In genomic region chr1:11479375-11479979, GRCh38 we compare ENCODE assay signal across 8 cellular contexts. TPM values are rescaled to one million over a fixed set of nuclear protein-coding genes. Genes with fewer than 3 reads are reported as not detected.
DNase-seq lines count a peak whose midpoint lies in the region; ATAC-seq and TF ChIP-seq lines count a peak whose summit lies in the region.

No MANE protein-coding gene starts in this region.

- H4K20me1 ChIP-seq in OCI-LY7 (ENCODE audit: insufficient read depth, low read length) = no peaks in the 10 kb centered on the region

- ATAC-seq in psoas muscle (no peak), GM18861 (IDR thresholded peaks at IDR 0.05; ENCODE audit: unreplicated experiment) (no peak), HG03139 (IDR thresholded peaks at IDR 0.05; ENCODE audit: unreplicated experiment) (no peak)

- CTCF ChIA-PET in OCI-LY7 (lab: Charles Lee; ENCODE audit: unreplicated experiment) = no interaction called here

- H3K36me3 Mint-ChIP-seq in endothelial cell (ENCODE audit: low read depth, unreplicated experiment) (no peaks in the 10 kb centered on the region), HFFc6 (ENCODE audit: low read depth) (no peaks in the 10 kb centered on the region)

- peaks cover 0 to 87% (median 26%) of the 10 kb centered on the region in 3 donors for H3K27me3 ChIP-seq in psoas muscle (ENCODE audit: insufficient read depth in 3 of 3, low read length in 2 of 3)

- POLR2A ChIA-PET in OCI-LY7 (lab: Charles Lee) = no interaction called here

- no peaks in the 10 kb centered on the region for H3K79me2 ChIP-seq in OCI-LY7 (ENCODE audit: insufficient read depth, low read depth, low read length)

- H3K4me3 ChIP-seq in GM08714 (ENCODE audit: low read length) = peak overlapping the region; percentile 59; the same call in 1 of the 2 replicates
- H3K4me3 ChIP-seq in OCI-LY7 (ENCODE audit: low read depth, low read length, poor library complexity, severe bottlenecking) = peak overlapping the region; percentile 70
- peak overlapping the region; percentile 63 for H3K4me3 ChIP-seq in psoas muscle

- no TSS peak for BruUV-seq in OCI-LY7 (replicated peaks; lab: Mats Ljungman, UMichigan)

- no peaks in the 10 kb centered on the region for H3K9me3 Mint-ChIP-seq in endothelial cell (ENCODE audit: unreplicated experiment)
- no peaks in the 10 kb centered on the region; the same call in 1 of the 2 replicates for H3K9me3 Mint-ChIP-seq in HFFc6

- no peaks in the 10 kb centered on the region for H3K9me3 ChIP-seq in OCI-LY7 (ENCODE audit: low read length)
- H3K9me3 ChIP-seq in psoas muscle = no peaks in the 10 kb centered on the region

- H2AFZ ChIP-seq in OCI-LY7 (ENCODE audit: low read length) = peak overlapping the region; percentile 68

- DNase-seq in OCI-LY7 (ENCODE audit: low spot score) (no peak), endothelial cell (ENCODE audit: low spot score) (no peak), psoas muscle (no peak), HFFc6 (no peak), posterior cingulate gyrus (no peak)

- no peak for TF ChIP-seq CTCF in OCI-LY7 (conservative IDR thresholded peaks at IDR 0.05; ENCODE audit: low read length)
- TF ChIP-seq CTCF in endothelial cell (IDR thresholded peaks at IDR 0.05; ENCODE audit: unreplicated experiment) = no peak
- TF ChIP-seq CTCF in psoas muscle (IDR thresholded peaks at IDR 0.05) = no peak
- no peak for TF ChIP-seq CTCF in HFFc6 (IDR thresholded peaks at IDR 0.05)

- H3K27me3 Mint-ChIP-seq in endothelial cell (ENCODE audit: unreplicated experiment) = peaks cover 15% of the 10 kb centered on the region
- peaks cover 22% of the 10 kb centered on the region for H3K27me3 Mint-ChIP-seq in HFFc6 (ENCODE audit: insufficient read depth)

- H3K9me2 ChIP-seq in OCI-LY7 (ENCODE audit: insufficient read depth, low read length) = no peaks in the 10 kb centered on the region

- no peaks in the 10 kb centered on the region for H3K4me1 ChIP-seq in OCI-LY7 (ENCODE audit: insufficient read depth, low read length, poor library complexity, severe bottlenecking)
- peaks cover 5% of the 10 kb centered on the region for H3K4me1 ChIP-seq in psoas muscle

- intact Hi-C loops in OCI-LY7 (cut with micrococcal nuclease; ENCODE audit: unreplicated experiment) = loop anchor here (2.0 kb wide), 1 partner anchor 159 kb away; no protein-coding TSS in a partner anchor
- intact Hi-C loops in psoas muscle (cut with DNase I) = no loop called here
- intact Hi-C loops in posterior cingulate gyrus (cut with DNase I) = loop anchor here (5.0 to 10.0 kb wide), 2 partner anchors 163 to 195 kb away; no protein-coding TSS in a partner anchor

- H3K27ac Mint-ChIP-seq in endothelial cell (ENCODE audit: unreplicated experiment) (no peak overlapping the region), HFFc6 (no peak overlapping the region)

- H3K27ac ChIP-seq in OCI-LY7 (ENCODE audit: low read depth, low read length, poor library complexity, severe bottlenecking) (no peak overlapping the region), psoas muscle (no peak overlapping the region)

- peak overlapping the region; percentile 77 for H3K4me3 Mint-ChIP-seq in endothelial cell (ENCODE audit: unreplicated experiment)
- no peak overlapping the region; the same call in 1 of the 2 replicates for H3K4me3 Mint-ChIP-seq in HFFc6

- 0 to 2% (median 1%) methylated on average over 42 to 52 of the region's 52 CpGs for WGBS in psoas muscle, 3 donors

- peak overlapping the region; percentile 77 for H3K4me2 ChIP-seq in OCI-LY7 (ENCODE audit: low read length)

- H3K36me3 ChIP-seq in OCI-LY7 (ENCODE audit: insufficient read depth, low read length) = no peaks in the 10 kb centered on the region
- H3K36me3 ChIP-seq in psoas muscle (ENCODE audit: insufficient read depth in 1 of 2, low read depth in 1 of 2) = no peaks in the 10 kb centered on the region

- peaks cover 6% of the 10 kb centered on the region for H3K4me1 Mint-ChIP-seq in endothelial cell (ENCODE audit: unreplicated experiment)
- H3K4me1 Mint-ChIP-seq in HFFc6 (ENCODE audit: low read depth) = no peaks in the 10 kb centered on the region

RNA-seq across cellular contexts. Expression of gene DISP3, which starts 0.5 kb away (rescaled TPM):
- 0.13 and 1.7 TPM in 2 replicates for total RNA-seq in OCI-LY7 (2014; rRNA removed; shearing (Covaris generic))
- total RNA-seq in OCI-LY7 (2022) (0.37 and 0.97 TPM in 2 replicates), endothelial cell (ENCODE audit: unreplicated experiment) (1.6 TPM), psoas muscle (under 1 TPM in 1 of 4 donors, not detected in 3; 0.04 TPM)
- polyA plus RNA-seq in psoas muscle = under 1 TPM; 0.01 to 0.03 (median 0.01) TPM
- total RNA-seq in HFFc6 (2021; fragmentation: NEBNext Ultra II Directional; extraction: Animal tissue kit (Norgen Biotek cat#: 25700)) = not detected

Comparison
In these comparisons a context has a peak if more than half of its experiments do, and no peak if none do; other contexts are left out.
1. intact Hi-C loops: an anchor here in OCI-LY7 (2.0 kb wide) and posterior cingulate gyrus (5.0 to 10.0 kb wide); none called in psoas muscle.